ENCODE assay signal across 24 cellular contexts in the genomic region with DNA sequence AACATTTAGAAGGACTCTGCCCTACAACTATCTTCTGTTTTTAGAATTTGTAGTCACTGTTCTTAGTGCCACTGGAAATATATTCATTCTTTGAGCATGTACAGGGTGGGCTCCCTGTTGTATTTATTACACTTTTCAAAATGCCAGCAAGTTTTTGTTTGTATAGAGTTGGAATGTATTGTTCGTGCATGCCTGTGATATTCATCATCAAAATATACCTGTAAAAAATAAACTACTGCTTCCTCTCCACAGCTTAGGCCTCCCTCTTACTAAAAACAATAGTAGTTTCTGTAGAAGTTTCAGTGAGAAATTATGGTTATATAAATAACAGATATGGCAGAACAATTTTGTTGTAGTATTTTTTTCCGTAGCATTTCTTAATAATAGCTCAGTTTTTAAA.
"Had no signal": no experiment of that assay in that cellular context is flagged by ENCODE, and none has a peak within 500 bp of the region (broad histone marks: within the 10 kb centered on the region; RNA-seq: fewer than 3 reads in every experiment).

No MANE protein-coding gene starts in this region.

- H3K4me1 Mint-ChIP-seq: endodermal cell, naive B cell, neural progenitor cell, WTC11 had no signal

- H3K9me3 Mint-ChIP-seq: activated T-cell treated with anti-CD3 and anti-CD28 coated beads, Interleukin-2, amount 50 U/mL, for 24 hours; activated T-helper 2 cell treated with anti-CD3 and anti-CD28 coated beads, Interferon-gamma antibody, Interleukin-2, Interleukin-4, amounts not matched to agents 10 μg/mL and 5 μg/mL and 100 μg/mL, durations not matched to agents 14 hours and 24 hours and 36 hours; endodermal cell; naive B cell; neural progenitor cell; WTC11 had no signal

- DNase-seq: activated CD8-positive, alpha-beta memory T cell treated with anti-CD3 and anti-CD28 coated beads, Interleukin-2, amount 50 U/mL, for 4 hours; activated naive CD4-positive, alpha-beta T cell; activated T-cell treated with anti-CD3 and anti-CD28 coated beads, Interleukin-2, amount 50 U/mL, for 24 hours; endodermal cell; foreskin fibroblast; kidney; mesendoderm; naive B cell; retina; sigmoid colon; stimulated activated CD4-positive, alpha-beta T cell treated with anti-CD3 and anti-CD28 coated beads, Interleukin-15, amount 100 ng/mL, for 24 hours; stomach; T1000 had no signal

- H3K27ac Mint-ChIP-seq: activated naive CD8-positive, alpha-beta T cell; activated T-cell treated with anti-CD3 and anti-CD28 coated beads, Interleukin-2, amount 50 U/mL, for 24 hours; activated T-helper 2 cell treated with anti-CD3 and anti-CD28 coated beads, Interferon-gamma antibody, Interleukin-2, Interleukin-4, amounts not matched to agents 10 μg/mL and 5 μg/mL and 100 μg/mL, durations not matched to agents 14 hours and 24 hours and 36 hours; endodermal cell; neural progenitor cell; stimulated activated memory B cell treated with anti-CD40 and anti-IgM and Interleukin-4, amounts not matched to agents 10 μg/mL and 1 μg/mL and 100 μg/mL, for 72 hours; WTC11 had no signal

- FAIRE-seq: astrocyte, kidney had no signal

- H3K27ac ChIP-seq: coronary artery, neural progenitor cell, sigmoid colon, stomach, suprapubic skin, tibial nerve, vagina had no signal

- H3K4me3 ChIP-seq: coronary artery, neural progenitor cell, sigmoid colon, smooth muscle cell, stomach, suprapubic skin, tibial nerve, vagina had no signal

- ATAC-seq: stimulated activated memory B cell treated with anti-CD40 and anti-IgM and Interleukin-4, amounts not matched to agents 10 μg/mL and 1 μg/mL and 100 μg/mL, for 72 hours; WTC11 had no signal

- H3K9me3 ChIP-seq: sigmoid colon, stomach, suprapubic skin, tibial nerve, vagina had no signal

- H3K27me3 ChIP-seq: neural progenitor cell, sigmoid colon, stomach, suprapubic skin, tibial nerve, vagina had no signal

- H3K4me1 ChIP-seq: neural progenitor cell, sigmoid colon, tibial nerve, vagina had no signal

- H3K36me3 Mint-ChIP-seq: WTC11 had no signal

- H3K4me3 Mint-ChIP-seq: activated naive CD8-positive, alpha-beta T cell; activated T-cell treated with anti-CD3 and anti-CD28 coated beads, Interleukin-2, amount 50 U/mL, for 24 hours; endodermal cell; naive B cell; neural progenitor cell; stimulated activated memory B cell treated with anti-CD40 and anti-IgM and Interleukin-4, amounts not matched to agents 10 μg/mL and 1 μg/mL and 100 μg/mL, for 72 hours; WTC11 had no signal

- H2AFZ ChIP-seq: neural progenitor cell had no signal

- H3K4me2 ChIP-seq: neural progenitor cell, smooth muscle cell had no signal

- H3K27me3 Mint-ChIP-seq: activated naive CD8-positive, alpha-beta T cell; activated T-cell treated with anti-CD3 and anti-CD28 coated beads, Interleukin-2, amount 50 U/mL, for 24 hours; naive B cell; stimulated activated memory B cell treated with anti-CD40 and anti-IgM and Interleukin-4, amounts not matched to agents 10 μg/mL and 1 μg/mL and 100 μg/mL, for 72 hours had no signal

- H3K9ac ChIP-seq: neural progenitor cell had no signal
